8 cellular contexts compared by ENCODE assay signal in genomic region chr19:1651548-1652394, GRCh38. TPM values are rescaled to one million over a fixed set of nuclear protein-coding genes. Genes with fewer than 3 reads are reported as not detected.
A peak's percentile ranks its signal among the peaks of the same experiment; 100 is the strongest.
DNase-seq lines count a peak whose midpoint lies in the region; ATAC-seq, FAIRE-seq and TF ChIP-seq lines count a peak whose summit lies in the region.

No MANE protein-coding gene starts in this region.

- H3K4me3 ChIP-seq in NB4 (ENCODE audit: low read depth, low read length) (peak overlapping the region; percentile 64), trophoblast cell (ENCODE audit: low read depth, low read length) (peak overlapping the region; percentile 87)

- peak overlapping the region; percentile 41 for H2AFZ ChIP-seq in trophoblast cell (ENCODE audit: insufficient read depth, low read length, poor library complexity)

- peak overlapping the region; percentile 54 for H3K18ac ChIP-seq in trophoblast cell (ENCODE audit: low read length)

- peak overlapping the region; percentile 94 for H3K4me2 ChIP-seq in trophoblast cell (ENCODE audit: low read length)

- in situ Hi-C loops in GM13977 (cut with MboI; ENCODE audit: low pct_unique_long_range_greater_than_20kb, low sequenced_read_pairs, unreplicated experiment), result no loop called here

- H2AK5ac ChIP-seq in trophoblast cell (ENCODE audit: low read length), result peak overlapping the region; percentile 59

- H2BK12ac ChIP-seq in trophoblast cell (ENCODE audit: low read length), result no peak overlapping the region

- DNase-seq in GM12891 (ENCODE audit: insufficient read length, low spot score) (no peak), NB4 (ENCODE audit: low read depth) (peak; percentile 51), frontal cortex (ENCODE audit: low spot score in 2 of 2) (peak; percentile 61 to 65), trophoblast cell (peak; percentile 17 to 50), GM13977 (ENCODE audit: low spot score) (no peak)
- DNase-seq in activated T-helper 9 cell treated with anti-CD3 and anti-CD28 coated beads, Interleukin-2, amount 50 U/mL, for 16 hours (ENCODE audit: low read depth), result peak; percentile 26

- peak overlapping the region; percentile 72 for H2BK120ac ChIP-seq in trophoblast cell (ENCODE audit: insufficient read depth, low read length, poor library complexity)

- H4K8ac ChIP-seq in trophoblast cell (ENCODE audit: low read depth, low read length), result peak overlapping the region; percentile 56

- peak overlapping the region; percentile 84 for H3K4ac ChIP-seq in trophoblast cell (ENCODE audit: low read depth, low read length)

- peaks cover 17% of the 10 kb centered on the region for H3K79me2 ChIP-seq in trophoblast cell (ENCODE audit: control insufficient read depth, insufficient read depth, low read length, poor library complexity)

- WGBS in trophoblast cell (ENCODE audit: extremely low coverage, insufficient coverage, insufficient read length), result no CpG with 5 or more reads among the region's 118 CpGs

- TF ChIP-seq CTCF in NB4 (IDR thresholded peaks at IDR 0.05; ENCODE audit: low read depth, low read length), result no peak
- no peak for TF ChIP-seq CTCF in GM13977 (IDR thresholded peaks at IDR 0.05; ENCODE audit: extremely low read depth, insufficient read depth, missing control alignments)

- peaks cover 34 to 36% of the 10 kb centered on the region in 2 experiments for H3K36me3 ChIP-seq in trophoblast cell (ENCODE audit: control insufficient read depth in 1 of 2, insufficient read depth in 2 of 2, low read length in 2 of 2)

- peak overlapping the region; percentile 87 for H3K9ac ChIP-seq in trophoblast cell (ENCODE audit: low read length)

- no peak for TF ChIP-seq POLR2A in GM12891 (IDR thresholded peaks at IDR 0.05; ENCODE audit: low read depth, low read length)
- TF ChIP-seq POLR2A in NB4 (IDR thresholded peaks at IDR 0.05; ENCODE audit: extremely low read depth, insufficient read length), result no peak

- peak overlapping the region; percentile 54 for H3K27ac ChIP-seq in trophoblast cell (ENCODE audit: low read depth, low read length)

- H3K27me3 ChIP-seq in trophoblast cell (ENCODE audit: insufficient read depth, low read length), result no peaks in the 10 kb centered on the region

- H3K14ac ChIP-seq in trophoblast cell (ENCODE audit: low read length), result peak overlapping the region; percentile 95

- H4K12ac ChIP-seq in trophoblast cell (ENCODE audit: low read depth, low read length), result peak overlapping the region; percentile 76

- peaks cover 8 to 11% of the 10 kb centered on the region in 2 experiments for H3K4me1 ChIP-seq in trophoblast cell (ENCODE audit: control insufficient read depth in 1 of 2, insufficient read depth in 2 of 2, low read length in 2 of 2)

- H3K23ac ChIP-seq in trophoblast cell (ENCODE audit: low read length), result no peak overlapping the region

- peaks cover 11% of the 10 kb centered on the region for H3K79me1 ChIP-seq in trophoblast cell (ENCODE audit: low read length)

- no peak for FAIRE-seq in GM12891 (lab: Jason Lieb, UNC)
- FAIRE-seq in frontal cortex (lab: Jason Lieb, UNC), result no peak

- peaks cover 5% of the 10 kb centered on the region for H3K9me3 ChIP-seq in trophoblast cell (ENCODE audit: insufficient read depth, low read depth, low read length)

- H2BK5ac ChIP-seq in trophoblast cell (ENCODE audit: low read depth, low read length, poor library complexity), result peak overlapping the region; percentile 76

- ATAC-seq in HG03045 (IDR thresholded peaks at IDR 0.05; ENCODE audit: unreplicated experiment), result no peak
- ATAC-seq in GM18502 (IDR thresholded peaks at IDR 0.05; ENCODE audit: poor library complexity, unreplicated experiment), result no peak

- peak overlapping the region; percentile 89 for H4K91ac ChIP-seq in trophoblast cell (ENCODE audit: low read depth, low read length)

TF ChIP-seq in GM12891, 5 proteins besides CTCF, POLR2A, EP300 and RAD21:
- TF ChIP-seq TAF1 (IDR thresholded peaks at IDR 0.05; ENCODE audit: low read depth, low read length), result peak; percentile 27; the same call in 1 of the 2 replicates
- TF ChIP-seq PAX5 (IDR thresholded peaks at IDR 0.05; ENCODE audit: insufficient read depth, low read length, severe bottlenecking), result no peak
- no peak for TF ChIP-seq POU2F2 (IDR thresholded peaks at IDR 0.05; ENCODE audit: low read depth, low read length)
- TF ChIP-seq SPI1 (IDR thresholded peaks at IDR 0.05; ENCODE audit: low read depth, low read length), result no peak
- no peak for TF ChIP-seq POLR2AphosphoS5 (IDR thresholded peaks at IDR 0.05; ENCODE audit: low read depth, low read length)

RNA-seq across cellular contexts. Expression of gene TCF3, which starts 0.6 kb away (rescaled TPM):
- polyA plus RNA-seq in GM12891 (2012; ENCODE audit: low read depth, missing spikeins), result 146 TPM
- total RNA-seq in frontal cortex, result 16.7 TPM
- 148 and 149 TPM in 2 replicates for polyA plus RNA-seq in trophoblast cell (2013)

RNA-seq across cellular contexts. Expression of gene UQCR11, which starts 46.5 kb away (rescaled TPM):
- polyA plus RNA-seq in GM12891 (2012; ENCODE audit: low read depth, missing spikeins), result 202 TPM
- 65.6 TPM for total RNA-seq in frontal cortex
- 125 and 128 TPM in 2 replicates for polyA plus RNA-seq in trophoblast cell (2013)

RNA-seq across cellular contexts. Expression of gene MBD3, which starts 59.1 kb away (rescaled TPM):
- 38.8 TPM for polyA plus RNA-seq in GM12891 (2012; ENCODE audit: low read depth, missing spikeins)
- total RNA-seq in frontal cortex, result 50.1 TPM
- polyA plus RNA-seq in trophoblast cell (2013), result 98.4 and 103 TPM in 2 replicates

Comparison
In these comparisons a context has a peak if more than half of its experiments do, and no peak if none do; other contexts are left out.
1. DNase-seq: peak in NB4 (single experiment), activated T-helper 9 cell treated with anti-CD3 and anti-CD28 coated beads, Interleukin-2, amount 50 U/mL, for 16 hours (single experiment), frontal cortex (2 of 2) and trophoblast cell (2 of 2); none in GM12891 (single experiment) and GM13977 (single experiment).